In the genomic region with DNA sequence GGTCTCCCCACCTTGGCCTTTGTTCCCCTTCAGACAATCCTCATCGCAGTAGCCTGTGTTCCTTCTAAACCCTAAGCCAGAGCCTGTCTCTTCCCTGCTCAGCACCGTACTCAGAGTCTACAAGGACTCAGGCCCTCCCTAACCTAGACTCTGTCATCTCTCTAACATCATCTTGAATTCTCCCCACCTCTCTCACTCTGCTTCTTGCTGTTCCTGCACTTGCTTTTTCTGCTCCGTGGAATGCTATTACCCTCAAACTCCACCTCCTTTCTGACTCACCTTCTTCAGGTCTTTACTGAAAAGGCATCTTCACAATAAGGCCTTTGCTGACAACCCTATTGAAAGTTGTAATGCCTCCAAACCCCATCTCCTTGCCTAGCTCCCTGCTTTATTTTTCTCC, we compare ENCODE assay signal across 19 cellular contexts.
DNase-seq lines count a peak whose midpoint lies in the region; ATAC-seq, FAIRE-seq and TF ChIP-seq lines count a peak whose summit lies in the region.
"Had no signal": no experiment of that assay in that cellular context is flagged by ENCODE, and none has a peak within 500 bp of the region (broad histone marks: within the 10 kb centered on the region; RNA-seq: fewer than 3 reads in every experiment).

No MANE protein-coding gene starts in this region.

- POLR2A ChIA-PET in PC-3 (lab: Charles Lee; ENCODE audit: unreplicated experiment): interaction anchor here (0.5 kb wide), 1 partner anchor 136 kb away, joined by 5 read pairs; no protein-coding TSS in a partner anchor

- CTCF ChIA-PET in PC-3 (lab: Charles Lee): interaction anchor here (0.9 kb wide), 1 partner anchor 112 kb away, joined by 5 read pairs; no protein-coding TSS in a partner anchor

- peak overlapping the region; percentile 68 for H3K9ac ChIP-seq in PC-3 (ENCODE audit: low read length)
- H3K9ac ChIP-seq in skeletal muscle satellite cell (ENCODE audit: low read depth, low read length): peak overlapping the region; percentile 10

- H2AFZ ChIP-seq in PC-3 (ENCODE audit: low read length): peak overlapping the region; percentile 21

- peak; percentile 52 for ATAC-seq in PC-3
- no peak for ATAC-seq in left cardiac atrium
- ATAC-seq: heart left ventricle; naive thymus-derived CD4-positive, alpha-beta T cell; T-helper 17 cell had no signal

- peak; percentile 79 for TF ChIP-seq POLR2A in H54 (IDR thresholded peaks at IDR 0.05; ENCODE audit: low read depth, low read length)

- DNase-seq in H54 (ENCODE audit: insufficient read length, low spot score) (peak; percentile 25), PC-3 (peak; percentile 98), epithelial cell of esophagus (ENCODE audit: low read depth) (peak; percentile 83), NCI-H69 (lab: John Stamatoyannopoulos, UW) (no peak), NCI-H2171 treated with DMSO at 0.1 percent for 48 hours (lab: John Stamatoyannopoulos, UW) (no peak), left cardiac atrium (no peak)
- DNase-seq: activated effector memory CD4-positive, alpha-beta T cell treated with Interleukin-2 at 50 U/mL for 16 hours; amniotic stem cell; effector CD4-positive, alpha-beta T cell; heart left ventricle; naive thymus-derived CD4-positive, alpha-beta T cell; NCI-H146; Right ventricle myocardium superior; spleen; stimulated activated CD8-positive, alpha-beta memory T cell treated with anti-CD3 and anti-CD28 coated beads, Interleukin-4, amount 100 ng/mL, for 48 hours; T-helper 17 cell had no signal

- 0 out of 2 replicates have a peak, but pooled peaks cover 3% of the 10 kb centered on the region for H3K36me3 ChIP-seq in PC-3 (ENCODE audit: low read depth, low read length)
- no peaks in the 10 kb centered on the region for H3K36me3 ChIP-seq in skeletal muscle satellite cell (ENCODE audit: insufficient read depth, low read length)
- H3K36me3 ChIP-seq: heart left ventricle, spleen had no signal

- no peaks in the 10 kb centered on the region for H3K27me3 ChIP-seq in PC-3 (ENCODE audit: low read length)
- no peaks in the 10 kb centered on the region for H3K27me3 ChIP-seq in skeletal muscle satellite cell (ENCODE audit: control insufficient read depth, insufficient read depth, low read length)
- H3K27me3 ChIP-seq: spleen had no signal

- no TSS peak for BruUV-seq in PC-3 (replicated peaks; lab: Mats Ljungman, UMichigan)

- no peaks in the 10 kb centered on the region for H4K20me1 ChIP-seq in PC-3 (ENCODE audit: low read length)

- peaks cover 75% of the 10 kb centered on the region for H3K4me1 ChIP-seq in PC-3 (ENCODE audit: insufficient read depth, low read length)
- H3K4me1 ChIP-seq in skeletal muscle satellite cell (ENCODE audit: control insufficient read depth, insufficient read depth, low read length): peaks cover 59% of the 10 kb centered on the region
- H3K4me1 ChIP-seq: heart left ventricle, spleen had no signal

- no peaks in the 10 kb centered on the region for H3K9me2 ChIP-seq in PC-3 (replicated peaks; ENCODE audit: low read length)

- H3K4me3 ChIP-seq in PC-3 (ENCODE audit: low read length): peak overlapping the region; percentile 62
- peak overlapping the region; percentile 48 for H3K4me3 ChIP-seq in epithelial cell of esophagus (ENCODE audit: low read length)
- H3K4me3 ChIP-seq in skeletal muscle satellite cell (ENCODE audit: low read length): no peak overlapping the region
- H3K4me3 ChIP-seq: heart left ventricle, spleen had no signal

- H3F3A ChIP-seq in PC-3 (ENCODE audit: low read length, unreplicated experiment): peaks cover 39% of the 10 kb centered on the region

- peak overlapping the region; percentile 72 for H3K4me2 ChIP-seq in PC-3 (ENCODE audit: low read length)
- H3K4me2 ChIP-seq in skeletal muscle satellite cell (ENCODE audit: low read length): no peak overlapping the region

- TF ChIP-seq CTCF in PC-3 (conservative IDR thresholded peaks at IDR 0.05; ENCODE audit: low read depth, low read length) (no peak), epithelial cell of esophagus (IDR thresholded peaks at IDR 0.05; ENCODE audit: insufficient read depth, low read depth, low read length, missing control alignments) (no peak)

- no peaks in the 10 kb centered on the region for H3K9me3 ChIP-seq in PC-3 (ENCODE audit: low read length)
- H3K9me3 ChIP-seq in skeletal muscle satellite cell (replicated peaks; ENCODE audit: low read length): no peaks in the 10 kb centered on the region
- H3K9me3 ChIP-seq: heart left ventricle, spleen had no signal

- peaks cover 57% of the 10 kb centered on the region for H3K79me2 ChIP-seq in PC-3 (ENCODE audit: low read length)

- peak; percentile 97 for FAIRE-seq in H54 (lab: Jason Lieb, UNC)
- FAIRE-seq: GM12891, islet of Langerhans had no signal

- H3K27ac ChIP-seq in PC-3 (ENCODE audit: low read length): peak overlapping the region; percentile 80
- H3K27ac ChIP-seq: heart left ventricle, spleen had no signal

- intact Hi-C loops in PC-3 (cut with micrococcal nuclease): no loop called here
- intact Hi-C loops in left cardiac atrium (cut with DNase I): no loop called here

Comparison
In these comparisons a context has a peak if more than half of its experiments do, and no peak if none do; other contexts are left out.
1. DNase-seq: peak in H54 (single experiment), PC-3 (single experiment) and epithelial cell of esophagus (single experiment); none in NCI-H69 (single experiment), NCI-H2171 treated with DMSO at 0.1 percent for 48 hours (single experiment) and left cardiac atrium (single experiment).